ENCODE assay signal across 31 cellular contexts in genomic region chr4:103201254-103201653, GRCh38. TPM values are rescaled to one million over a fixed set of nuclear protein-coding genes. Genes with fewer than 3 reads are reported as not detected.
"Had no signal": no experiment of that assay in that cellular context is flagged by ENCODE, and none has a peak within 500 bp of the region (broad histone marks: within the 10 kb centered on the region; RNA-seq: fewer than 3 reads in every experiment).

No MANE protein-coding gene starts in this region.

- H3K9me3 Mint-ChIP-seq: activated CD4-positive, alpha-beta memory T cell treated with anti-CD3 and anti-CD28 coated beads, Interleukin-2, amount 10 ng/mL, durations not matched to agents 7 days and 5 days; activated CD4-positive, alpha-beta T cell treated with anti-CD3 and anti-CD28 coated beads, Interleukin-2, amount 10 ng/mL, durations not matched to agents 7 days and 5 days; activated naive CD4-positive, alpha-beta T cell treated with anti-CD3 and anti-CD28 coated beads, Interleukin-2, amount 10 ng/mL, durations not matched to agents 7 days and 5 days; activated naive CD8-positive, alpha-beta T cell treated with anti-CD3 and anti-CD28 coated beads, Interleukin-2, amount 10 ng/mL, durations not matched to agents 7 days and 5 days; activated T-cell treated with anti-CD3 and anti-CD28 coated beads, Interleukin-2, amount 50 U/mL, for 24 hours; activated T-cell treated with anti-CD3 and anti-CD28 coated beads, Interleukin-2, amount 50 U/mL, for 72 hours; brain; WTC11 had no signal

- H3K27me3 Mint-ChIP-seq: brain had no signal

- FAIRE-seq: endometrium, endothelial cell of umbilical vein had no signal

- H3K27me3 ChIP-seq: ascending aorta, breast epithelium, cardiac muscle cell, colonic mucosa had no signal

- H3K36me3 Mint-ChIP-seq: brain had no signal

- H3K27ac Mint-ChIP-seq: activated CD4-positive, alpha-beta memory T cell treated with anti-CD3 and anti-CD28 coated beads, Interleukin-2, amount 10 ng/mL, durations not matched to agents 7 days and 5 days; activated CD4-positive, alpha-beta T cell treated with anti-CD3 and anti-CD28 coated beads, Interleukin-2, amount 10 ng/mL, durations not matched to agents 7 days and 5 days; activated naive CD4-positive, alpha-beta T cell treated with anti-CD3 and anti-CD28 coated beads, Interleukin-2, amount 10 ng/mL, durations not matched to agents 7 days and 5 days; activated naive CD8-positive, alpha-beta T cell treated with anti-CD3 and anti-CD28 coated beads, Interleukin-2, amount 10 ng/mL, durations not matched to agents 7 days and 5 days; activated T-cell treated with anti-CD3 and anti-CD28 coated beads, Interleukin-2, amount 50 U/mL, for 24 hours; activated T-cell treated with anti-CD3 and anti-CD28 coated beads, Interleukin-2, amount 50 U/mL, for 72 hours; brain; WTC11 had no signal

- H3K27ac ChIP-seq: ascending aorta, breast epithelium, cardiac muscle cell, colonic mucosa, epithelial cell of prostate, esophagus squamous epithelium, gastroesophageal sphincter, VCaP had no signal

- H3K4me3 Mint-ChIP-seq: activated CD4-positive, alpha-beta memory T cell treated with anti-CD3 and anti-CD28 coated beads, Interleukin-2, amount 10 ng/mL, durations not matched to agents 7 days and 5 days; activated CD4-positive, alpha-beta T cell treated with anti-CD3 and anti-CD28 coated beads, Interleukin-2, amount 10 ng/mL, durations not matched to agents 7 days and 5 days; activated naive CD4-positive, alpha-beta T cell treated with anti-CD3 and anti-CD28 coated beads, Interleukin-2, amount 10 ng/mL, durations not matched to agents 7 days and 5 days; activated naive CD8-positive, alpha-beta T cell treated with anti-CD3 and anti-CD28 coated beads, Interleukin-2, amount 10 ng/mL, durations not matched to agents 7 days and 5 days; activated T-cell treated with anti-CD3 and anti-CD28 coated beads, Interleukin-2, amount 50 U/mL, for 24 hours; activated T-cell treated with anti-CD3 and anti-CD28 coated beads, Interleukin-2, amount 50 U/mL, for 72 hours; WTC11 had no signal

- H3K36me3 ChIP-seq: ascending aorta, breast epithelium, cardiac muscle cell, colonic mucosa, esophagus squamous epithelium, gastroesophageal sphincter had no signal

- DNase-seq: activated CD4-positive, alpha-beta memory T cell treated with anti-CD3 and anti-CD28 coated beads, Interleukin-2, amount 10 ng/mL, durations not matched to agents 7 days and 5 days; activated CD4-positive, alpha-beta T cell treated with anti-CD3 and anti-CD28 coated beads for 1 hour; activated CD4-positive, alpha-beta T cell treated with anti-CD3 and anti-CD28 coated beads for 4 hours; activated CD4-positive, alpha-beta T cell treated with anti-CD3 and anti-CD28 coated beads, Interleukin-2, amount 10 ng/mL, durations not matched to agents 7 days and 5 days; activated CD4-positive, alpha-beta T cell treated with anti-CD3 and anti-CD28 coated beads, Interleukin-2, amount 50 U/mL, for 4 hours; activated CD8-positive, alpha-beta memory T cell treated with anti-CD3 and anti-CD28 coated beads, Interleukin-2, amount 50 U/mL, for 48 hours; activated gamma-delta T cell; activated naive CD4-positive, alpha-beta T cell; activated naive CD4-positive, alpha-beta T cell treated with anti-CD3 and anti-CD28 coated beads, Interleukin-2, amount 10 ng/mL, durations not matched to agents 7 days and 5 days; activated naive CD8-positive, alpha-beta T cell treated with anti-CD3 and anti-CD28 coated beads, Interleukin-2, amount 10 ng/mL, durations not matched to agents 7 days and 5 days; activated T-cell treated with anti-CD3 and anti-CD28 coated beads for 4 hours; activated T-cell treated with anti-CD3 and anti-CD28 coated beads, Interleukin-2, amount 50 U/mL, for 24 hours; activated T-cell treated with anti-CD3 and anti-CD28 coated beads, Interleukin-2, amount 50 U/mL, for 72 hours; central memory CD4-positive, alpha-beta T cell; cerebellar nuclear complex; colonic mucosa; effector CD8-positive, alpha-beta T cell; esophagus squamous epithelium; foreskin melanocyte; T-helper 2 cell had no signal

- H3K9me3 ChIP-seq: ascending aorta, breast epithelium, colonic mucosa, esophagus squamous epithelium, gastroesophageal sphincter had no signal

- H3K4me3 ChIP-seq: ascending aorta, breast epithelium, cardiac muscle cell, colonic mucosa, esophagus squamous epithelium, gastroesophageal sphincter had no signal

- ATAC-seq: activated naive CD4-positive, alpha-beta T cell treated with anti-CD3 and anti-CD28 coated beads, Interleukin-2, amount 50 U/mL, for 72 hours; activated T-cell treated with anti-CD3 and anti-CD28 coated beads, Interleukin-2, amount 50 U/mL, for 72 hours; gastroesophageal sphincter; WTC11 had no signal

- H3K4me1 ChIP-seq: breast epithelium, colonic mucosa had no signal

RNA-seq across cellular contexts. Expression of gene CENPE, which starts 3.1 kb away (rescaled TPM):
- total RNA-seq: ascending aorta had no signal
